Comparison of ENCODE assay signal across 8 cellular contexts in the genomic region with DNA sequence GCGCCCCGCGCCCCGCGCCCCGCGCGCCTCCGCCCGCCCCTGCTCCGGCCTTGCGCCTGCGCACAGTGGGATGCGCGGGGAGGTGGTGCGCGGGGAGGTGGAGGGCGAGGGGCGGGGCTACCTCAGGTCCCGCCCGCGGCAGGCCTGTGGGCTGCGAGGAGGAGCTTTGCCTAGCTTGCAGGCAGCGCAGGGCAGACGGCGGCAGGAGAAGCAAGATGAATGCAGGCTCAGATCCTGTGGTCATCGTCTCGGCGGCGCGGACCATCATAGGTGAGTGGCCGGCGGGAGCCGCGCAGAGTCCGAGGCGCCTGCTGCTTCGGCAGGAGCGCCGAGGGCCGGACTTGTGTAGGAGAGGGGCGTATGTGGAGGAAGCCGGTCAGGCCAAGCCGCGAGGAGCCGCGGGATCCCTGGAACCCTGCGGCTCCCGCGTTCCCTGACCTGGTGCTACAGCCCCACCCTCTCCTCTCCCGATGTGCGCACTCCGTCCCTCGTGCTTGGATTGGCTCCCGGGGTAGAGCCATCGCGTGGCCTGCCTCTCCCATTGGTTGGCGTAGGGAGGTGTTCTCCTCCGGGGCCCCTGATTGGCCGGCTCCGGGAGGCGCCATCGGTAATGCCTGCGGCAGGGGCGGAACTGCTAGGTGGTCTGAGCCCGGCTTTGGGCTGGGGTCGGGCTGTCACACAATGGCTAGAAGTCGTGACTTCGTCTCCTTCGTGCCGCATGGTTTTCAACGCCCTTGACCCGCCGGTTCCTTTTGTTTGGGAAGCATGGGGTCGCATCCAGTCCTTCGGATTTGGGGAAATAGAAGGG. TPM values are rescaled to one million over a fixed set of nuclear protein-coding genes. Genes with fewer than 3 reads are reported as not detected.
DNase-seq lines count a peak whose midpoint lies in the region; ATAC-seq and TF ChIP-seq lines count a peak whose summit lies in the region.

Gene ACAT2, plus strand, starts transcription at position 173 of the 808 bp plus-strand sequence. Its CDS starts 43 bp downstream, at position 216.

- peak; percentile 96 to 97 for DNase-seq in AML-193 (lab: John Stamatoyannopoulos, UW)
- peak; percentile 86 for DNase-seq in NCI-H446 treated with DMSO at 0.1 percent for 48 hours (lab: John Stamatoyannopoulos, UW)
- peak; percentile 87 for DNase-seq in activated CD4-positive, CD25-positive, alpha-beta regulatory T cell treated with anti-CD3 and anti-CD28 coated beads, Interleukin-2, amount 50 U/mL, for 16 hours (ENCODE audit: low read depth, low spot score)
- peak; percentile 92 for DNase-seq in central memory CD4-positive, alpha-beta T cell
- DNase-seq in inferior parietal cortex (ENCODE audit: extremely low spot score) = peak; percentile 98
- peak; percentile 98 for DNase-seq in spleen

- no peaks in the 10 kb centered on the region for H3K9me3 ChIP-seq in spleen

- H3K27ac ChIP-seq in spleen = peak within 1 kb of the TSS; percentile 96 to 99 (median 98)

- H3K4me1 ChIP-seq in spleen = peaks cover 0 to 39% (median 22%) of the 10 kb centered on the region in 6 donors

- peak within 1 kb of the TSS; percentile 72 to 99 (median 94) for H3K4me3 ChIP-seq in spleen

- peak; percentile 73 for TF ChIP-seq POLR2A in GM19099 (IDR thresholded peaks at IDR 0.05; ENCODE audit: extremely low read depth, insufficient read length, low read depth)
- TF ChIP-seq POLR2A in spleen (IDR thresholded peaks at IDR 0.05) = no peak

- no peaks in the 10 kb centered on the region for H3K27me3 ChIP-seq in spleen (replicated peaks in 1 of 7)

- H3K36me3 ChIP-seq in spleen = peaks cover 0 to 52% (median 20%) of the 10 kb centered on the region in 6 donors

- intact Hi-C loops in spleen (cut with DNase I; ENCODE audit: low total_unique reads) = loop anchor here (5.0 kb wide), 1 partner anchor 35 kb away; the partner anchor contains the start of gene WTAP

- ATAC-seq in HG03378 (IDR thresholded peaks at IDR 0.05; ENCODE audit: unreplicated experiment) = peak; percentile 96

- TF ChIP-seq CTCF in spleen (IDR thresholded peaks at IDR 0.05 in 8 of 11, conservative IDR thresholded peaks at IDR 0.05 in 3 of 11) = peak in 7 of 11 experiments; percentile 27 to 57 (median 40)

- WGBS in spleen, 5 donors = 0 to 1% (median 1%) methylated on average over 27 to 76 of the region's 76 CpGs

RNA-seq across cellular contexts. Expression of gene ACAT2, which starts in this region (rescaled TPM):
- total RNA-seq in spleen = 10 to 100 TPM in 4 of 7 donors, 1 to 10 TPM in 3; 6.0 to 17.4 (median 13.6) TPM
- polyA plus RNA-seq in spleen = 10 to 100 TPM; 12.7 to 14.9 (median 14.5) TPM

Comparison
In these comparisons a context has a peak if more than half of its experiments do, and no peak if none do; other contexts are left out.
1. Peak in every context shown above with its lines: DNase-seq, ATAC-seq, H3K4me3 ChIP-seq and H3K27ac ChIP-seq.